ENCODE assay signal across 25 cellular contexts in genomic region chr2:31204761-31205160, GRCh38. TPM values are rescaled to one million over a fixed set of nuclear protein-coding genes. Genes with fewer than 3 reads are reported as not detected.
"Had no signal": no experiment of that assay in that cellular context is flagged by ENCODE, and none has a peak within 500 bp of the region (broad histone marks: within the 10 kb centered on the region; RNA-seq: fewer than 3 reads in every experiment).

No MANE protein-coding gene starts in this region.

- H3K36me3 Mint-ChIP-seq: mesothelial cell of epicardium; natural killer cell treated with Interleukin-12 subunit alpha and Interleukin-12 subunit beta and Interleukin-15 and Interleukin-18, amount 100 ng/mL, for 72 hours; neural progenitor cell had no signal

- H3K27ac Mint-ChIP-seq: dendritic cell treated with granulocyte-macrophage colony-stimulating factor and Interleukin-4, amounts not matched to agents 40 ng/mL and 50 ng/mL, for 4 days; endodermal cell; mesothelial cell of epicardium; natural killer cell treated with Interleukin-12 subunit alpha and Interleukin-12 subunit beta and Interleukin-15 and Interleukin-18, amount 100 ng/mL, for 72 hours; neural progenitor cell; progenitor cell of endocrine pancreas; stimulated activated naive B cell treated with anti-CD40 and anti-IgM and Interleukin-4, amounts not matched to agents 10 μg/mL and 1 μg/mL and 100 μg/mL, for 72 hours; stimulated activated naive CD8-positive, alpha-beta T cell treated with anti-CD3 and anti-CD28 coated beads, Interleukin-15, Interleukin-2, amounts not matched to agents 100 ng/mL and 50 ng/mL, for 24 hours had no signal

- DNase-seq: colonic mucosa; effector CD8-positive, alpha-beta T cell; endodermal cell; foreskin fibroblast; gastrocnemius medialis; head of caudate nucleus; islet precursor cell; left lung; mesenchymal stem cell; mucosa of descending colon; naive B cell; right lobe of liver; small intestine; stimulated activated CD4-positive, alpha-beta T cell treated with anti-CD3 and anti-CD28 coated beads, Interleukin-15, amount 100 ng/mL, for 24 hours; stimulated activated CD4-positive, alpha-beta T cell treated with anti-CD3 and anti-CD28 coated beads, Interleukin-2, amount 100 ng/mL, for 48 hours; stimulated activated naive B cell treated with anti-CD40 and anti-IgM and Interleukin-4, amounts not matched to agents 10 μg/mL and 1 μg/mL and 100 μg/mL, for 72 hours; transverse colon; upper lobe of right lung had no signal

- FAIRE-seq: small intestine had no signal

- H3K9me3 Mint-ChIP-seq: dendritic cell treated with granulocyte-macrophage colony-stimulating factor and Interleukin-4, amounts not matched to agents 40 ng/mL and 50 ng/mL, for 4 days; endodermal cell; mesothelial cell of epicardium; naive B cell; natural killer cell treated with Interleukin-12 subunit alpha and Interleukin-12 subunit beta and Interleukin-15 and Interleukin-18, amount 100 ng/mL, for 72 hours; neural progenitor cell; stimulated activated naive B cell treated with anti-CD40 and anti-IgM and Interleukin-4, amounts not matched to agents 10 μg/mL and 1 μg/mL and 100 μg/mL, for 72 hours; stimulated activated naive CD8-positive, alpha-beta T cell treated with anti-CD3 and anti-CD28 coated beads, Interleukin-15, Interleukin-2, amounts not matched to agents 100 ng/mL and 50 ng/mL, for 24 hours had no signal

- ATAC-seq: esophagus mucosa; gastrocnemius medialis; left lung; mucosa of descending colon; natural killer cell treated with Interleukin-12 subunit alpha and Interleukin-12 subunit beta and Interleukin-15 and Interleukin-18, amount 100 ng/mL, for 72 hours; right lobe of liver; stimulated activated naive B cell treated with anti-CD40 and anti-IgM and Interleukin-4, amounts not matched to agents 10 μg/mL and 1 μg/mL and 100 μg/mL, for 72 hours; upper lobe of right lung had no signal

- H3K4me3 Mint-ChIP-seq: dendritic cell treated with granulocyte-macrophage colony-stimulating factor and Interleukin-4, amounts not matched to agents 40 ng/mL and 50 ng/mL, for 4 days; endodermal cell; mesothelial cell of epicardium; naive B cell; natural killer cell treated with Interleukin-12 subunit alpha and Interleukin-12 subunit beta and Interleukin-15 and Interleukin-18, amount 100 ng/mL, for 72 hours; neural progenitor cell; stimulated activated naive B cell treated with anti-CD40 and anti-IgM and Interleukin-4, amounts not matched to agents 10 μg/mL and 1 μg/mL and 100 μg/mL, for 72 hours; stimulated activated naive CD8-positive, alpha-beta T cell treated with anti-CD3 and anti-CD28 coated beads, Interleukin-15, Interleukin-2, amounts not matched to agents 100 ng/mL and 50 ng/mL, for 24 hours had no signal

- H3K27me3 Mint-ChIP-seq: dendritic cell treated with granulocyte-macrophage colony-stimulating factor and Interleukin-4, amounts not matched to agents 40 ng/mL and 50 ng/mL, for 4 days; naive B cell; stimulated activated naive B cell treated with anti-CD40 and anti-IgM and Interleukin-4, amounts not matched to agents 10 μg/mL and 1 μg/mL and 100 μg/mL, for 72 hours; stimulated activated naive CD8-positive, alpha-beta T cell treated with anti-CD3 and anti-CD28 coated beads, Interleukin-15, Interleukin-2, amounts not matched to agents 100 ng/mL and 50 ng/mL, for 24 hours had no signal

RNA-seq across cellular contexts. Expression of gene CAPN14, which starts 12.6 kb away (rescaled TPM):
- total RNA-seq: gastrocnemius medialis had no signal
